1 cellular context compared by ENCODE assay signal in the genomic region with DNA sequence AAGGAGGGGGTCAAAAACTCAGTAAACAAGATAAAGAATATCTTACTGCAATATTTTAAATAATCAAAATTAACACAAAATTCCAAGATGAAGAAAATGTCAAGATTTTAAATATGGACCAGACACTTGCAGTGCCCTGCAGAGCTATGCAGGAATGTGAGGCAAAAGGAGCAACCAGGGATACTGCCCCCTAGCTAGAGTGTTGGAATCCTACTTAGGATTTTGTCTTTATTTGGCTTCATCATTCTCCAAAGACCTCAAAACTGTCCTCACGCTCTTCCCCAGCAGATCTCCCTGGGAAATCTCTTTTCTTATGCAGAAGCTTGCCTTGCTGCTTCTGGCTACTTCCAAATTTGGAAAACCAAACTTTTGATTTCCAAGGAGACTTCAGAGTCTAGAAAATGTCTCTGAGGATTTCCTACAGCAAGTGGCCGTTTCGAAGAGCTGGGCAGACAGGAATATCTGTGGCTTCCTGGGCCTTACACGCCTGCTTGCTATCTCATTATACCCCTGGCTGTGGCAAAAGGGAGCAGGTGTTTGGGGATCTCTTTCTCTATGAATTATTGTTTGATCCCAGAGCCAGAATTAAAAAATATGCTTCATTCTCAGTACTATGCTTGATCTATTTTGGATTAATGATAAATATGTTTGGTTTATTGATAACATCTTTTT.
TF ChIP-seq lines count a peak whose summit lies in the region.

No MANE protein-coding gene starts in this region.

TF ChIP-seq in GM23338, 12 proteins besides CTCF, POLR2A, EP300 and RAD21:
- TF ChIP-seq, protein P1, sequence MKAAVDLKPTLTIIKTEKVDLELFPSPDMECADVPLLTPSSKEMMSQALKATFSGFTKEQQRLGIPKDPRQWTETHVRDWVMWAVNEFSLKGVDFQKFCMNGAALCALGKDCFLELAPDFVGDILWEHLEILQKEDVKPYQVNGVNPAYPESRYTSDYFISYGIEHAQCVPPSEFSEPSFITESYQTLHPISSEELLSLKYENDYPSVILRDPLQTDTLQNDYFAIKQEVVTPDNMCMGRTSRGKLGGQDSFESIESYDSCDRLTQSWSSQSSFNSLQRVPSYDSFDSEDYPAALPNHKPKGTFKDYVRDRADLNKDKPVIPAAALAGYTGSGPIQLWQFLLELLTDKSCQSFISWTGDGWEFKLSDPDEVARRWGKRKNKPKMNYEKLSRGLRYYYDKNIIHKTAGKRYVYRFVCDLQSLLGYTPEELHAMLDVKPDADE (IDR thresholded peaks at IDR 0.05) = no peak
- TF ChIP-seq, protein P2, sequence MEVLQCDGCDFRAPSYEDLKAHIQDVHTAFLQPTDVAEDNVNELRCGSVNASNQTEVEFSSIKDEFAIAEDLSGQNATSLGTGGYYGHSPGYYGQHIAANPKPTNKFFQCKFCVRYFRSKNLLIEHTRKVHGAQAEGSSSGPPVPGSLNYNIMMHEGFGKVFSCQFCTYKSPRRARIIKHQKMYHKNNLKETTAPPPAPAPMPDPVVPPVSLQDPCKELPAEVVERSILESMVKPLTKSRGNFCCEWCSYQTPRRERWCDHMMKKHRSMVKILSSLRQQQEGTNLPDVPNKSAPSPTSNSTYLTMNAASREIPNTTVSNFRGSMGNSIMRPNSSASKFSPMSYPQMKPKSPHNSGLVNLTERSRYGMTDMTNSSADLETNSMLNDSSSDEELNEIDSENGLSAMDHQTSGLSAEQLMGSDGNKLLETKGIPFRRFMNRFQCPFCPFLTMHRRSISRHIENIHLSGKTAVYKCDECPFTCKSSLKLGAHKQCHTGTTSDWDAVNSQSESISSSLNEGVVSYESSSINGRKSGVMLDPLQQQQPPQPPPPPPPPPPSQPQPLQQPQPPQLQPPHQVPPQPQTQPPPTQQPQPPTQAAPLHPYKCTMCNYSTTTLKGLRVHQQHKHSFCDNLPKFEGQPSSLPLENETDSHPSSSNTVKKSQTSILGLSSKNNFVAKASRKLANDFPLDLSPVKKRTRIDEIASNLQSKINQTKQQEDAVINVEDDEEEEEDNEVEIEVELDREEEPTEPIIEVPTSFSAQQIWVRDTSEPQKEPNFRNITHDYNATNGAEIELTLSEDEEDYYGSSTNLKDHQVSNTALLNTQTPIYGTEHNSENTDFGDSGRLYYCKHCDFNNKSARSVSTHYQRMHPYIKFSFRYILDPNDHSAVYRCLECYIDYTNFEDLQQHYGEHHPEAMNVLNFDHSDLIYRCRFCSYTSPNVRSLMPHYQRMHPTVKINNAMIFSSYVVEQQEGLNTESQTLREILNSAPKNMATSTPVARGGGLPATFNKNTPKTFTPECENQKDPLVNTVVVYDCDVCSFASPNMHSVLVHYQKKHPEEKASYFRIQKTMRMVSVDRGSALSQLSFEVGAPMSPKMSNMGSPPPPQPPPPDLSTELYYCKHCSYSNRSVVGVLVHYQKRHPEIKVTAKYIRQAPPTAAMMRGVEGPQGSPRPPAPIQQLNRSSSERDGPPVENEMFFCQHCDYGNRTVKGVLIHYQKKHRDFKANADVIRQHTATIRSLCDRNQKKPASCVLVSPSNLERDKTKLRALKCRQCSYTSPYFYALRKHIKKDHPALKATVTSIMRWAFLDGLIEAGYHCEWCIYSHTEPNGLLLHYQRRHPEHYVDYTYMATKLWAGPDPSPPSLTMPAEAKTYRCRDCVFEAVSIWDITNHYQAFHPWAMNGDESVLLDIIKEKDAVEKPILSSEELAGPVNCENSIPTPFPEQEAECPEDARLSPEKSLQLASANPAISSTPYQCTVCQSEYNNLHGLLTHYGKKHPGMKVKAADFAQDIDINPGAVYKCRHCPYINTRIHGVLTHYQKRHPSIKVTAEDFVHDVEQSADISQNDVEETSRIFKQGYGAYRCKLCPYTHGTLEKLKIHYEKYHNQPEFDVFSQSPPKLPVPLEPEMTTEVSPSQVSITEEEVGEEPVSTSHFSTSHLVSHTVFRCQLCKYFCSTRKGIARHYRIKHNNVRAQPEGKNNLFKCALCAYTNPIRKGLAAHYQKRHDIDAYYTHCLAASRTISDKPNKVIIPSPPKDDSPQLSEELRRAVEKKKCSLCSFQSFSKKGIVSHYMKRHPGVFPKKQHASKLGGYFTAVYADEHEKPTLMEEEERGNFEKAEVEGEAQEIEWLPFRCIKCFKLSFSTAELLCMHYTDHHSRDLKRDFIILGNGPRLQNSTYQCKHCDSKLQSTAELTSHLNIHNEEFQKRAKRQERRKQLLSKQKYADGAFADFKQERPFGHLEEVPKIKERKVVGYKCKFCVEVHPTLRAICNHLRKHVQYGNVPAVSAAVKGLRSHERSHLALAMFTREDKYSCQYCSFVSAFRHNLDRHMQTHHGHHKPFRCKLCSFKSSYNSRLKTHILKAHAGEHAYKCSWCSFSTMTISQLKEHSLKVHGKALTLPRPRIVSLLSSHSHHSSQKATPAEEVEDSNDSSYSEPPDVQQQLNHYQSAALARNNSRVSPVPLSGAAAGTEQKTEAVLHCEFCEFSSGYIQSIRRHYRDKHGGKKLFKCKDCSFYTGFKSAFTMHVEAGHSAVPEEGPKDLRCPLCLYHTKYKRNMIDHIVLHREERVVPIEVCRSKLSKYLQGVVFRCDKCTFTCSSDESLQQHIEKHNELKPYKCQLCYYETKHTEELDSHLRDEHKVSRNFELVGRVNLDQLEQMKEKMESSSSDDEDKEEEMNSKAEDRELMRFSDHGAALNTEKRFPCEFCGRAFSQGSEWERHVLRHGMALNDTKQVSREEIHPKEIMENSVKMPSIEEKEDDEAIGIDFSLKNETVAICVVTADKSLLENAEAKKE (CRISPR knock-in tag; IDR thresholded peaks at IDR 0.05) = peak; percentile 45; the same call in 1 of the 2 replicates
